In the genomic region with DNA sequence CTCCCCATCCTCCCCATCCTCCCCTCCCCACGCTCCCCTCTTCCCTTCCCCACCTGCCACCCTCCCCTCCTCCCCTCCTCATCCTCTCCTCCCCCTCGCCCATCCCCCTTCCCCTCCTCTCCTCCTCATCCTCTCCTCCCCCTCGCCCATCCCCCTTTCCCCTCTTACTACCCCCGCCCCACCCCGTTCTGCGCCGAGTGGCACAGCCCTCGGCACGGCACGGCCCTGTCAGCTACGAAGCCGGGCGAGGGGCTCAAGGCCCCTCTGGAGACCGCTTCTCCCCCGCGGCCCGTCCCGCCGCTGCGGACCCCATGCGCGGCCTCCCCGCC, we compare ENCODE assay signal across 10 cellular contexts.
DNase-seq lines count a peak whose midpoint lies in the region; ATAC-seq and TF ChIP-seq lines count a peak whose summit lies in the region.
"Had no signal": no experiment of that assay in that cellular context is flagged by ENCODE, and none has a peak within 500 bp of the region (broad histone marks: within the 10 kb centered on the region; RNA-seq: fewer than 3 reads in every experiment).

No MANE protein-coding gene starts in this region.

- H3K4me3 ChIP-seq in cardiac muscle cell (peak overlapping the region; percentile 22), testis (peak overlapping the region in 1 of 2 donors; percentile 51)
- H3K4me3 ChIP-seq: K562 had no signal

- TF ChIP-seq CTCF in cardiac muscle cell (IDR thresholded peaks at IDR 0.05; ENCODE audit: low read depth, low read length) (no peak), glutamatergic neuron (IDR thresholded peaks at IDR 0.05; ENCODE audit: partially characterized antibody, unreplicated experiment) (no peak), testis (IDR thresholded peaks at IDR 0.05) (no peak)

- H3K9me3 ChIP-seq in cardiac muscle cell (ENCODE audit: low read depth) (no peaks in the 10 kb centered on the region), testis (no peaks in the 10 kb centered on the region)
- H3K9me3 ChIP-seq: thyroid gland had no signal

- no peak for TF ChIP-seq POLR2A in testis (IDR thresholded peaks at IDR 0.05)

- DNase-seq in cardiac muscle cell (ENCODE audit: low read depth in 1 of 2, low spot score in 1 of 2) (peak in 1 of 2 donors; percentile 7), left ventricle myocardium superior (no peak), NCI-H1092 (lab: John Stamatoyannopoulos, UW) (peak; percentile 47), glutamatergic neuron (peak; percentile 63), testis (peak; percentile 66), epidermal melanocyte (ENCODE audit: insufficient read length, low spot score) (no peak)
- DNase-seq in activated T-cell treated with anti-CD3 and anti-CD28 coated beads, Interleukin-2, amount 50 U/mL, for 24 hours: no peak

- ATAC-seq in left ventricle myocardium superior: no peak
- no peak for ATAC-seq in HG03460 (IDR thresholded peaks at IDR 0.05; ENCODE audit: unreplicated experiment)

- H3K27ac ChIP-seq in cardiac muscle cell: no peak overlapping the region
- H3K27ac ChIP-seq in testis: no peak overlapping the region
- H3K27ac ChIP-seq: thyroid gland had no signal

- no peaks in the 10 kb centered on the region for H3K36me3 Mint-ChIP-seq in glutamatergic neuron (ENCODE audit: unreplicated experiment)
- no peaks in the 10 kb centered on the region for H3K36me3 Mint-ChIP-seq in activated T-cell treated with anti-CD3 and anti-CD28 coated beads, Interleukin-2, amount 50 U/mL, for 24 hours (ENCODE audit: low read depth)

- H3K4me3 Mint-ChIP-seq in glutamatergic neuron (ENCODE audit: unreplicated experiment): no peak overlapping the region
- H3K4me3 Mint-ChIP-seq in activated T-cell treated with anti-CD3 and anti-CD28 coated beads, Interleukin-2, amount 50 U/mL, for 24 hours: no peak overlapping the region

- WGBS in testis, 2 donors: 0 to 50% methylated on average over 1 to 3 of the region's 23 CpGs

- peaks cover 10% of the 10 kb centered on the region for H3K4me1 Mint-ChIP-seq in glutamatergic neuron (ENCODE audit: low read depth, unreplicated experiment)
- no peaks in the 10 kb centered on the region for H3K4me1 Mint-ChIP-seq in activated T-cell treated with anti-CD3 and anti-CD28 coated beads, Interleukin-2, amount 50 U/mL, for 24 hours (ENCODE audit: low read depth)

- H3K27me3 Mint-ChIP-seq in glutamatergic neuron (ENCODE audit: unreplicated experiment): peaks cover 5% of the 10 kb centered on the region
- H3K27me3 Mint-ChIP-seq in activated T-cell treated with anti-CD3 and anti-CD28 coated beads, Interleukin-2, amount 50 U/mL, for 24 hours: peaks cover 57% of the 10 kb centered on the region

- H3K27me3 ChIP-seq in cardiac muscle cell (peaks cover 88% of the 10 kb centered on the region), testis (no peaks in the 10 kb centered on the region)
- H3K27me3 ChIP-seq: thyroid gland had no signal

- no peaks in the 10 kb centered on the region for H3K9me3 Mint-ChIP-seq in glutamatergic neuron (ENCODE audit: unreplicated experiment)
- H3K9me3 Mint-ChIP-seq in activated T-cell treated with anti-CD3 and anti-CD28 coated beads, Interleukin-2, amount 50 U/mL, for 24 hours: no peaks in the 10 kb centered on the region

- H3K36me3 ChIP-seq in cardiac muscle cell: no peaks in the 10 kb centered on the region
- H3K36me3 ChIP-seq in testis (ENCODE audit: low read depth, missing control alignments): no peaks in the 10 kb centered on the region
- H3K36me3 ChIP-seq: thyroid gland had no signal

- intact Hi-C loops in left ventricle myocardium superior (cut with micrococcal nuclease): loop anchor here (10.0 kb wide), 2 partner anchors 72 to 752 kb away; no protein-coding TSS in a partner anchor
- intact Hi-C loops in testis (cut with DNase I; ENCODE audit: low total_unique reads): loop anchor here (5.0 kb wide), 1 partner anchor 750 kb away; no protein-coding TSS in a partner anchor

- no peak overlapping the region for H3K27ac Mint-ChIP-seq in glutamatergic neuron (ENCODE audit: unreplicated experiment)
- H3K27ac Mint-ChIP-seq in activated T-cell treated with anti-CD3 and anti-CD28 coated beads, Interleukin-2, amount 50 U/mL, for 24 hours: no peak overlapping the region

- H3K4me1 ChIP-seq in cardiac muscle cell (ENCODE audit: low read depth) (no peaks in the 10 kb centered on the region), testis (no peaks in the 10 kb centered on the region)

Comparison
In these comparisons a context has a peak if more than half of its experiments do, and no peak if none do; other contexts are left out.
1. DNase-seq: peak in NCI-H1092 (single experiment), glutamatergic neuron (single experiment) and testis (single experiment); none in left ventricle myocardium superior (single experiment), epidermal melanocyte (single experiment) and activated T-cell treated with anti-CD3 and anti-CD28 coated beads, Interleukin-2, amount 50 U/mL, for 24 hours (single experiment).